ENCODE assay signal across 27 cellular contexts in the genomic region with DNA sequence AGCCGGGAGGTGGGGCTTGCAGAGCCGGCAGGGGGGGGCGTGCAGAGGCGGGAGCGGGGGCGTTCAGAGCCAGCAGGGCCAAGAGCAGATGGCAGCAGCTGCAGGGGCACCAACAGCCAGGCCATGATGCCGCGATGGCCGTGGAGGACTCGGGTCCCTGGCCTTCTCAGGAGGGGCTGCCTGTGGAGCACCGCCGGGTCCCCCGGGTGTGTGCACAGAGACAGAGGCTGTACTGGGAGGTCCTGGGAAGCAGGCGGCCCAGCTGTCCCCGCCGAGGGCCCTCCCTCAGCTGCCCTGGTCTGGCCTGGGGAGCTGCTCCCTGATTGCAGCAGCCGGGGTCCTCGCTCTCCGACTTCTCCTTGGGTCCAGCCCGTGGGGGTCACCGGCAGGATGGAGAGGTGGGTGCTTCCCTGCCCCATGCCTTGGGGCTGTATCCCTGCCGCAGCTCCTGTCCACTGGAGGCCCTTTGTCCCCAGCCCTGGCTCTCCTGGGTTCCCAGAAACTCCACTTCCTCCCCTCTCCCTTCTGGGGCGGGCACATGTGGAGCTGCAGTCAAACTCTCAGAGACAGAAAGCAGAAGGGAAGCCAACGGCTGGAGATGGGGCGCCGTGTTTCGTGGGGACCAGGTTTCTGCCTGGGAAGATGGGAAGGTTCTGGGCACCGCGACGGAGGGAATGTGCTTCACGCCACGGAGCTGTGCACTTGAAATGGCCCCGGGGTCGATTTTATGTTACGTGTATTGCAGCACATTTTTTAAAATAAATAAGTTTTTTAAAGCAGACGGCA.
"Had no signal": no experiment of that assay in that cellular context is flagged by ENCODE, and none has a peak within 500 bp of the region (broad histone marks: within the 10 kb centered on the region; RNA-seq: fewer than 3 reads in every experiment).

No MANE protein-coding gene starts in this region.

- ATAC-seq: activated naive CD4-positive, alpha-beta T cell treated with anti-CD3 and anti-CD28 coated beads, Interleukin-2, amount 50 U/mL, for 72 hours; activated T-cell treated with anti-CD3 and anti-CD28 coated beads, Interleukin-2, amount 50 U/mL, for 72 hours; effector memory CD8-positive, alpha-beta T cell; gastrocnemius medialis; natural killer cell treated with Interleukin-12 subunit alpha and Interleukin-12 subunit beta and Interleukin-15 and Interleukin-18, amount 100 ng/mL, for 72 hours; stimulated activated naive B cell treated with anti-CD40 and anti-IgM and Interleukin-4, amounts not matched to agents 10 μg/mL and 1 μg/mL and 100 μg/mL, for 72 hours had no signal

- DNase-seq: activated CD4-positive, alpha-beta T cell treated with anti-CD3 and anti-CD28 coated beads for 4 hours; activated CD4-positive, alpha-beta T cell treated with anti-CD3 and anti-CD28 coated beads, Interleukin-2, amount 50 U/mL, for 4 hours; activated naive CD4-positive, alpha-beta T cell; activated T-cell treated with anti-CD3 and anti-CD28 coated beads for 4 hours; activated T-cell treated with anti-CD3 and anti-CD28 coated beads, Interleukin-2, amount 50 U/mL, for 72 hours; cerebellar nuclear complex; effector memory CD8-positive, alpha-beta T cell; erythroblast; gastrocnemius medialis; hippocampal formation; mesendoderm; stimulated activated CD4-positive, alpha-beta T cell treated with anti-CD3 and anti-CD28 coated beads, Interleukin-1b, Interleukin-23, amount 100 ng/mL, for 48 hours; stimulated activated naive B cell treated with anti-CD40 and anti-IgM and Interleukin-4, amounts not matched to agents 10 μg/mL and 1 μg/mL and 100 μg/mL, for 72 hours; stomach; thyroid gland had no signal

- H3K27me3 ChIP-seq: thyroid gland, vagina had no signal

- H3K4me3 ChIP-seq: coronary artery, dorsolateral prefrontal cortex, gastrocnemius medialis, lung, smooth muscle cell, stomach, thyroid gland, upper lobe of left lung, vagina had no signal

- H3K4me2 ChIP-seq: smooth muscle cell had no signal

- H3K36me3 ChIP-seq: gastrocnemius medialis, neutrophil, stomach, thyroid gland, upper lobe of left lung, vagina had no signal

- H3K4me1 ChIP-seq: gastrocnemius medialis, stomach, thyroid gland, upper lobe of left lung had no signal

- FAIRE-seq: keratinocyte, TTC549 had no signal

- H3K27ac ChIP-seq: coronary artery, dorsolateral prefrontal cortex, gastrocnemius medialis, neutrophil, stomach, thyroid gland, upper lobe of left lung, vagina, VCaP had no signal

- H3K9me3 ChIP-seq: gastrocnemius medialis, neutrophil, stomach, thyroid gland, upper lobe of left lung, vagina had no signal
